In the genomic region with DNA sequence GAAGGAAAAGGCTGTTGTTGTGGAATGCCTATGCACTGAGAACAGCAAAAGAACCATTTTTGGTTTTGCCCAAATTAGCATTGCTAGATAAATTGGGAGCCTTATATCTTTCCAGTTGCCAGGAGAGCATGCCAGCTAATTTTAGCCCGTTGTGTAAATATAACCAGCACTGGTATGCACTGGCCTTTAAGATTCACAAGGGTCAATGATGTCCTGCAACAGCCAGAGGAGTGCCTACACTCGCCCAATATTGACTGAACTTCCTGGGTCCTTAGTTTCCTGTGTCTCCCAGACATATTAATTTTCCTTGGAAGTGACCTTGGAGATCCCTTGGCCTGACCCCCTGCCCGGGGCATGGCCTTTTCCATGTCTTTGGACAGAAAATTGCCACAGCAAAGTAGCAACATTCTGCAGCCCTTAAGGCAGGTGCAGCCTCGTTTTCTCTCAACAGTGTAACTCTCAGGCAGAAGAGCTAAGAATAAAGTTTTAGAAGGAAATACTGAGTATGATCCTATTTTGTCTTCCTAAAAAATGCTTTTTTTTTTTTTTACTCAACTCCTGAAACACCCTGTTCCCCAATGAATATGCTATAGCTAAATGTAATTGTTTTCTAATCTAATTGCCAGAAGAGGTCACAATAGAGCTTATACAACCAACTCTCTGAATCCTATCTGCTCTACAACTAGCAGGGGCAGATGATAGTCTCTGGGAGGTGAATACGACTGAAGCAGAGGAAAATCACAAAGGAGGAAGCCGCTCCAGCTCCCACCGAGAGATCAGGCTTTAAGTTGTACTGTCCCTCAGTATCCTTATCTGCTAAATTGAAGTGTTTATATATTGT, we compare ENCODE assay signal across 9 cellular contexts.
DNase-seq lines count a peak whose midpoint lies in the region; FAIRE-seq and TF ChIP-seq lines count a peak whose summit lies in the region.
"Had no signal": no experiment of that assay in that cellular context is flagged by ENCODE, and none has a peak within 500 bp of the region (broad histone marks: within the 10 kb centered on the region; RNA-seq: fewer than 3 reads in every experiment).

No MANE protein-coding gene starts in this region.

- H3K27me3 ChIP-seq in small intestine (ENCODE audit: control insufficient read depth in 2 of 2, insufficient read depth in 2 of 2, low read length in 2 of 2) = no peaks in the 10 kb centered on the region

- no peak overlapping the region for H3K4me3 ChIP-seq in fibroblast of pulmonary artery (replicated peaks; ENCODE audit: low read depth, low read length)
- no peak overlapping the region for H3K4me3 ChIP-seq in small intestine (ENCODE audit: low read depth in 1 of 2, low read length in 2 of 2)

- WGBS in small intestine, 3 donors = 33 to 50% (median 36%) methylated on average over 7 of the region's 7 CpGs

- H3K36me3 ChIP-seq in small intestine (ENCODE audit: control insufficient read depth in 2 of 2, insufficient read depth in 2 of 2, low read length in 2 of 2) = no peaks in the 10 kb centered on the region

- TF ChIP-seq CTCF in fibroblast of pulmonary artery (IDR thresholded peaks at IDR 0.05; ENCODE audit: low read length, missing control alignments) = peak; percentile 17

- peak; percentile 6 for DNase-seq in DMS153 (lab: John Stamatoyannopoulos, UW)
- no peak for DNase-seq in DMS153 treated with DMSO at 0.1 percent for 48 hours (lab: John Stamatoyannopoulos, UW; ENCODE audit: unreplicated experiment)
- DNase-seq in OCI-M1 (lab: John Stamatoyannopoulos, UW) = peak; percentile 88
- peak; percentile 24 for DNase-seq in fibroblast of pulmonary artery (ENCODE audit: low read depth)
- peak; percentile 40 for DNase-seq in small intestine
- DNase-seq in ureter (ENCODE audit: low spot score) = no peak
- no peak for DNase-seq in NCI-H226
- no peak for DNase-seq in SKM-1 treated with dmso at 0.1 percent for 144 hours (lab: John Stamatoyannopoulos, UW; ENCODE audit: unreplicated experiment)

- H3K9me3 ChIP-seq in small intestine (ENCODE audit: control insufficient read depth, low read depth) = no peaks in the 10 kb centered on the region

- no peaks in the 10 kb centered on the region for H3K4me1 ChIP-seq in small intestine (ENCODE audit: control insufficient read depth in 2 of 2, insufficient read depth in 1 of 2, low read depth in 1 of 2, low read length in 1 of 2)

- no peak overlapping the region for H3K27ac ChIP-seq in small intestine (ENCODE audit: low read depth in 1 of 2, low read length in 1 of 2)

- FAIRE-seq in small intestine (lab: Jason Lieb, UNC) = no peak
- FAIRE-seq: A204.1 had no signal

Comparison
In these comparisons a context has a peak if more than half of its experiments do, and no peak if none do; other contexts are left out.
1. DNase-seq: peak in DMS153 (single experiment), OCI-M1 (single experiment), fibroblast of pulmonary artery (single experiment) and small intestine (single experiment); none in DMS153 treated with DMSO at 0.1 percent for 48 hours (single experiment), ureter (single experiment), NCI-H226 (single experiment) and SKM-1 treated with dmso at 0.1 percent for 144 hours (single experiment).